1 cellular context compared by ENCODE assay signal in genomic region chr1:32758795-32759430, GRCh38.
TF ChIP-seq lines count a peak whose summit lies in the region.

No MANE protein-coding gene starts in this region.

TF ChIP-seq in IMR-90, 13 proteins besides CTCF, POLR2A, EP300 and RAD21:
- TF ChIP-seq BHLHE40 (IDR thresholded peaks at IDR 0.05; ENCODE audit: low read depth, low read length) (no peak), ELK1 (IDR thresholded peaks at IDR 0.05; ENCODE audit: borderline replicate concordance, low read depth, low read length) (no peak), USF2 (IDR thresholded peaks at IDR 0.05; ENCODE audit: low read depth, low read length) (no peak), SMC3 (IDR thresholded peaks at IDR 0.05; ENCODE audit: low read depth, low read length) (no peak), MAZ (IDR thresholded peaks at IDR 0.05; ENCODE audit: borderline replicate concordance, low read depth, low read length) (no peak), NFE2L2 (IDR thresholded peaks at IDR 0.05; ENCODE audit: low read depth, low read length) (no peak), MAFK (IDR thresholded peaks at IDR 0.05; ENCODE audit: low read depth, low read length) (no peak), CEBPB (IDR thresholded peaks at IDR 0.05; ENCODE audit: low read depth, low read length) (no peak), RFX5 (IDR thresholded peaks at IDR 0.05; ENCODE audit: low read depth, low read length) (no peak), FOS (IDR thresholded peaks at IDR 0.05; ENCODE audit: low read depth, low read length) (no peak), MXI1 (IDR thresholded peaks at IDR 0.05; ENCODE audit: borderline replicate concordance, low read depth, low read length) (no peak), RCOR1 (IDR thresholded peaks at IDR 0.05; ENCODE audit: insufficient replicate concordance, low read length) (no peak)
